ENCODE assay signal across 8 cellular contexts in the genomic region with DNA sequence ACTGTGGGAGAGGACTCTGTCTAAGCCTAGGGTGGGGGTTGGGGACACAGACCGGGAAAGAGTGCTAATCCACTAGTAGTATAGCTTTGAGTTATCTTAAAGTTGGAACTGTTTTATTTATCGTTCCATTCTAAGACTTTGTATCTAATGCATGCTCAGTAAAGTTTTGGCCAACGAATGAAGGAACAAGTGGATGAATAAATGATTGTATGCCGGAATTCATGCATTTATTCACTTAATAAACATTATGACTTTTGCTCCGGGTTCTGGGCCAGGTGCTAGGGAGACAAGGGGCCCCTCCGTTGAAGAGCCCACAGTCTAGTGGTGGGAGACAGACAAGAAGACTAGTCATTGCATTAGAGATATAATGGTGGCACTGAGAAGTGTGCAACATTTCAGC. TPM values are rescaled to one million over a fixed set of nuclear protein-coding genes. Genes with fewer than 3 reads are reported as not detected.
DNase-seq lines count a peak whose midpoint lies in the region; TF ChIP-seq lines count a peak whose summit lies in the region.

No MANE protein-coding gene starts in this region.

- H3K27me3 Mint-ChIP-seq in nephron progenitor cell (ENCODE audit: low read depth, poor library complexity): peaks cover 2% of the 10 kb centered on the region

- peaks cover 19% of the 10 kb centered on the region for H3K36me3 Mint-ChIP-seq in nephron progenitor cell (ENCODE audit: low read depth)

- no peaks in the 10 kb centered on the region for H3K36me3 ChIP-seq in BJ (ENCODE audit: control insufficient read depth, insufficient read depth, low read length)
- peaks cover 2% of the 10 kb centered on the region; the same call in 1 of the 2 replicates for H3K36me3 ChIP-seq in MG63
- H3K36me3 ChIP-seq in ectodermal cell (ENCODE audit: control insufficient read depth, insufficient read depth, low read length): no peaks in the 10 kb centered on the region

- TF ChIP-seq CTCF in BJ (IDR thresholded peaks at IDR 0.05; ENCODE audit: insufficient read depth, low read depth, low read length) (no peak), nephron progenitor cell (IDR thresholded peaks at IDR 0.05) (no peak)

- H3K9me3 Mint-ChIP-seq in nephron progenitor cell: no peaks in the 10 kb centered on the region

- H3K27ac Mint-ChIP-seq in nephron progenitor cell: peak overlapping the region; percentile 99

- H3K4me3 ChIP-seq in BJ (ENCODE audit: low read depth, low read length): peak overlapping the region; percentile 88
- peak overlapping the region; percentile 89 for H3K4me3 ChIP-seq in MG63
- peak overlapping the region; percentile 81 for H3K4me3 ChIP-seq in ectodermal cell (ENCODE audit: insufficient read depth, low read depth, low read length)

- H3K4me3 Mint-ChIP-seq in nephron progenitor cell: peak overlapping the region; percentile 99

- H3K4me1 Mint-ChIP-seq in nephron progenitor cell: peaks cover 33% of the 10 kb centered on the region

- POLR2A ChIA-PET in BJ (lab: Charles Lee): no interaction called here

- DNase-seq in BJ (ENCODE audit: low read depth) (no peak), MG63 (no peak), nephron progenitor cell (no peak), GF-D8 (lab: John Stamatoyannopoulos, UW) (no peak), DMS79 (lab: John Stamatoyannopoulos, UW) (no peak), RKO (ENCODE audit: low spot score) (no peak), D341Med (ENCODE audit: low spot score) (no peak)

- H3K27me3 ChIP-seq in BJ (ENCODE audit: control insufficient read depth, insufficient read depth, low read length) (no peaks in the 10 kb centered on the region), MG63 (no peaks in the 10 kb centered on the region), ectodermal cell (ENCODE audit: control insufficient read depth, insufficient read depth, low read length, poor library complexity, severe bottlenecking) (no peaks in the 10 kb centered on the region)

- CTCF ChIA-PET in BJ (lab: Yijun Ruan, JAX): interaction anchor here (1.5 to 1.7 kb wide), 2 partner anchors 14 to 161 kb away, joined by 6 read pairs; no protein-coding TSS in a partner anchor

- 8 to 12% methylated on average over 6 of the region's 6 CpGs for WGBS in ectodermal cell, 2 experiments

- no peak overlapping the region for H3K27ac ChIP-seq in ectodermal cell (ENCODE audit: insufficient read depth, low read depth, low read length, poor library complexity, severe bottlenecking)

- H3K9me3 ChIP-seq in MG63: no peaks in the 10 kb centered on the region
- H3K9me3 ChIP-seq in ectodermal cell (ENCODE audit: control insufficient read depth, low read length): no peaks in the 10 kb centered on the region

- peaks cover 11% of the 10 kb centered on the region for H3K4me1 ChIP-seq in ectodermal cell (ENCODE audit: control insufficient read depth, insufficient read depth, low read length)

RNA-seq across cellular contexts. Expression of a gene that starts 0.6 kb away (rescaled TPM):
- 77.3 and 80.5 TPM in 2 replicates for polyA plus RNA-seq in BJ (2011; rRNA removed)
- polyA minus RNA-seq in BJ (2011; rRNA and poly(A)+ RNA removed): 48.8 and 63.6 TPM in 2 replicates
- 24.2 and 36.2 TPM in 2 replicates for total RNA-seq in MG63 (2014; rRNA removed; shearing (Covaris generic); ENCODE audit: low replicate concordance)
- 58.0 TPM for polyA plus RNA-seq in ectodermal cell (2013, experiment 1 of 4)
- polyA plus RNA-seq in ectodermal cell (2013, experiment 2 of 4): 59.4 TPM
- polyA plus RNA-seq in ectodermal cell (2013, experiment 3 of 4): 36.2 TPM
- polyA plus RNA-seq in ectodermal cell (2013, experiment 4 of 4): 39.2 TPM

RNA-seq across cellular contexts. Expression of a gene that starts 1.1 kb away (rescaled TPM):
- polyA plus RNA-seq in BJ (2011; rRNA removed): 3.3 and 4.5 TPM in 2 replicates
- polyA minus RNA-seq in BJ (2011; rRNA and poly(A)+ RNA removed): 10.7 and 10.8 TPM in 2 replicates
- 4.8 and 7.7 TPM in 2 replicates for total RNA-seq in MG63 (2014; rRNA removed; shearing (Covaris generic); ENCODE audit: low replicate concordance)
- polyA plus RNA-seq in ectodermal cell (2013, experiment 1 of 4): 9.0 TPM
- 9.7 TPM for polyA plus RNA-seq in ectodermal cell (2013, experiment 2 of 4)
- polyA plus RNA-seq in ectodermal cell (2013, experiment 3 of 4): 8.8 TPM
- polyA plus RNA-seq in ectodermal cell (2013, experiment 4 of 4): 7.5 TPM

RNA-seq across cellular contexts. Expression of a gene that starts 51.2 kb away (rescaled TPM):
- not detected in 2 replicates for polyA plus RNA-seq in BJ (2011; rRNA removed)
- not detected in 2 replicates for polyA minus RNA-seq in BJ (2011; rRNA and poly(A)+ RNA removed)
- not detected in 2 replicates for total RNA-seq in MG63 (2014; rRNA removed; shearing (Covaris generic); ENCODE audit: low replicate concordance)
- polyA plus RNA-seq in ectodermal cell (2013, experiment 1 of 4): not detected
- polyA plus RNA-seq in ectodermal cell (2013, experiment 2 of 4): not detected
- polyA plus RNA-seq in ectodermal cell (2013, experiment 3 of 4): not detected
- polyA plus RNA-seq in ectodermal cell (2013, experiment 4 of 4): not detected
